In the genomic region with DNA sequence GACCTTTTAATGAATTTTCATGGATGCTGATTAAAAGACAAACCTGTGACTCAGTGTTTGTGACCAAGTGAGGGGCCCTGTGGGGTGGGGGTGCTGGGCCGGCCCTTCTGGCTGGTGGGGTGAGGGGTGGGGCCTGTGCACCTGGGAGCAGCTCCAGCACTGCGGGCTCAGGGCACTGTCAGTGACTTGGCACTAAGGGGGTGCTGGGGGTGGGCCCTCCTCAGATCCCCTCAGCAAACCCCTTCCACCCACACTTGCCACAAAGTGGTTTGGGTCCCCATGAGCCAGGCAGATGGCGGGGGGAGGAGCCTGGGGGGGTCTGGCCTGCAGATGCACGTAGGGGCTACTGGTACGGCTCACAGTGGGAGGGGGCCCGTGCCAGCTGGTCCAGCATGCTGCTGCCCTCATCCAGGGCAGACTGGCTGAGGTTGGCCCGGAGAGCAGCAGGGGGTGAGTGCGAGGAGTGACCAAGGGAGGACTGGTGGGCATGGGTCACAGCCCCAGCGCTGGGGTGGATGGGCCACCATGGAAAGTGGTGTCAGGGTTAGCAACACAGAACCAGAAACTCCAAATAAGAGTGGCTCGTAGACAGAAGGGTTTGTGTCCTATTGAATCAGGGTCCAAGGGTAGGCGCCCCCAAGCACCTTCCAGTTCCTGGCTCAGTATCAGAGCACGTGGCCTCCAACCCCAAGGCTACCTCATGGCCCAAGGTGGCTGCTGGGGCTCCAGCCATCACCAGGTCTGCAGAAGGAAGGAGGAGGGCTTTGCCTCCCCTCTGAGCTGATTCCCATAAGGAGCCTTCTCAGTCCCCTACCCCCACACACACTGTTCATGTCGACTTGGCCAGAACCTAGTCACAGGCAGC, we compare ENCODE assay signal across 1 cellular context.
TF ChIP-seq lines count a peak whose summit lies in the region.

No MANE protein-coding gene starts in this region.

TF ChIP-seq in HEK293, 187 proteins besides CTCF, POLR2A, EP300 and RAD21 (continued from another document):
- TF ChIP-seq, protein P1, sequence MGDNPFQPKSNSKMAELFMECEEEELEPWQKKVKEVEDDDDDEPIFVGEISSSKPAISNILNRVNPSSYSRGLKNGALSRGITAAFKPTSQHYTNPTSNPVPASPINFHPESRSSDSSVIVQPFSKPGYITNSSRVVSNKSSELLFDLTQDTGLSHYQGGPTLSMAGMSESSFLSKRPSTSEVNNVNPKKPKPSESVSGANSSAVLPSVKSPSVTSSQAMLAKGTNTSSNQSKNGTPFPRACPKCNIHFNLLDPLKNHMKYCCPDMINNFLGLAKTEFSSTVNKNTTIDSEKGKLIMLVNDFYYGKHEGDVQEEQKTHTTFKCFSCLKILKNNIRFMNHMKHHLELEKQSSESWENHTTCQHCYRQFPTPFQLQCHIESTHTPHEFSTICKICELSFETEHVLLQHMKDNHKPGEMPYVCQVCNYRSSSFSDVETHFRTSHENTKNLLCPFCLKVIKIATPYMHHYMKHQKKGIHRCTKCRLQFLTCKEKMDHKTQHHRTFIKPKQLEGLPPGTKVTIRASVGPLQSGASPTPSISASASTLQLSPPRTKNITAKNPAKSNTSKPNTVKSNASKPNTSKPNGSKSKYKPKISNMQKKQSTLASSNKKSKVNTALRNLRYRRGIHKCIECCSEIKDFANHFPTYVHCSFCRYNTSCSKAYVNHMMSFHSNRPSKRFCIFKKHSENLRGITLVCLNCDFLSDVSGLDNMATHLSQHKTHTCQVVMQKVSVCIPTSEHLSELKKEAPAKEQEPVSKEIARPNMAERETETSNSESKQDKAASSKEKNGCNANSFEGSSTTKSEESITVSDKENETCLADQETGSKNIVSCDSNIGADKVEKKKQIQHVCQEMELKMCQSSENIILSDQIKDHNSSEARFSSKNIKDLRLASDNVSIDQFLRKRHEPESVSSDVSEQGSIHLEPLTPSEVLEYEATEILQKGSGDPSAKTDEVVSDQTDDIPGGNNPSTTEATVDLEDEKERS (tag by site-specific recombination; IDR thresholded peaks at IDR 0.05) = 0 out of 2 replicates have a peak, but pooled peaks have one; percentile 35
- TF ChIP-seq ZNF473 (tag by site-specific recombination; IDR thresholded peaks at IDR 0.05) = no peak
